1 cellular context compared by ENCODE assay signal in genomic region chr1:100305954-100306353, GRCh38.
TF ChIP-seq lines count a peak whose summit lies in the region.

No MANE protein-coding gene starts in this region.

TF ChIP-seq in H1, 55 proteins besides CTCF, POLR2A, EP300 and RAD21:
- TF ChIP-seq KDM4A (IDR thresholded peaks at IDR 0.05; ENCODE audit: low read depth, low read length, severe bottlenecking) (no peak), KDM5A (IDR thresholded peaks at IDR 0.05; ENCODE audit: low read length) (no peak), ZNF274 (IDR thresholded peaks at IDR 0.05; ENCODE audit: borderline replicate concordance, extremely low read depth, low read length) (no peak), TAF1 (IDR thresholded peaks at IDR 0.05; ENCODE audit: low read depth, low read length) (no peak), RXRA (IDR thresholded peaks at IDR 0.05; ENCODE audit: insufficient read depth, low read depth, low read length) (no peak), POLR2AphosphoS5 (IDR thresholded peaks at IDR 0.05; ENCODE audit: low read depth, low read length) (no peak), USF2 (IDR thresholded peaks at IDR 0.05; ENCODE audit: low read length) (no peak)
TF ChIP-seq in H1: peak in this region for 0.
